Comparison of ENCODE assay signal across 11 cellular contexts in genomic region chr2:12959935-12960334, GRCh38.
"Had no signal": no experiment of that assay in that cellular context is flagged by ENCODE, and none has a peak within 500 bp of the region (broad histone marks: within the 10 kb centered on the region; RNA-seq: fewer than 3 reads in every experiment).

No MANE protein-coding gene starts in this region.

- H3K4me3 ChIP-seq: GM23248, GM23338, HAP-1 had no signal

- H3K9me3 ChIP-seq: HAP-1 had no signal

- H3K4me2 ChIP-seq: GM23338 had no signal

- FAIRE-seq: H1, H54 had no signal

- DNase-seq: GOT3, H7, H9, HCEC 1CT, HFFc6 had no signal

- ATAC-seq: GM23338, HCT116 had no signal

- H3K27ac Mint-ChIP-seq: GM23338, H9, HFFc6 had no signal

- H3K4me3 Mint-ChIP-seq: GM23338, H9, HFFc6 had no signal

- H3K4me1 Mint-ChIP-seq: GM23338 had no signal

- H3K36me3 ChIP-seq: HAP-1 had no signal

- H2AFZ ChIP-seq: GM23248, GM23338 had no signal

- H3K27ac ChIP-seq: GM23248 had no signal

- H3K9ac ChIP-seq: GM23248 had no signal

- H3K4me1 ChIP-seq: HAP-1 had no signal

- H3K9me3 Mint-ChIP-seq: H9, HFFc6 had no signal
